ENCODE assay signal across 9 cellular contexts in genomic region chr3:122305818-122306621, GRCh38. TPM values are rescaled to one million over a fixed set of nuclear protein-coding genes. Genes with fewer than 3 reads are reported as not detected.
A peak's percentile ranks its signal among the peaks of the same experiment; 100 is the strongest.
DNase-seq lines count a peak whose midpoint lies in the region; ATAC-seq, FAIRE-seq and TF ChIP-seq lines count a peak whose summit lies in the region.
"Had no signal": no experiment of that assay in that cellular context is flagged by ENCODE, and none has a peak within 500 bp of the region (broad histone marks: within the 10 kb centered on the region; RNA-seq: fewer than 3 reads in every experiment).

No MANE protein-coding gene starts in this region.

- H3K79me2 ChIP-seq in MM.1S (ENCODE audit: low read length), result no peaks in the 10 kb centered on the region

- H3K9ac ChIP-seq in MM.1S (ENCODE audit: low read length), result no peak overlapping the region

- intact Hi-C loops in left ventricle myocardium superior (cut with micrococcal nuclease) (no loop called here), left ventricle myocardium inferior (cut with micrococcal nuclease) (no loop called here), dorsolateral prefrontal cortex (cut with DNase I) (no loop called here)

- H3K9me3 ChIP-seq in left ventricle myocardium inferior (replicated peaks), result no peaks in the 10 kb centered on the region
- no peaks in the 10 kb centered on the region for H3K9me3 ChIP-seq in MM.1S (replicated peaks; ENCODE audit: insufficient read depth, low read length)

- H3K4me1 ChIP-seq in left ventricle myocardium inferior, result no peaks in the 10 kb centered on the region
- no peaks in the 10 kb centered on the region for H3K4me1 ChIP-seq in MM.1S (ENCODE audit: low read length)

- no peak for FAIRE-seq in urothelium cell line (lab: Jason Lieb, UNC)

- H3K4me3 ChIP-seq in left ventricle myocardium inferior (no peak overlapping the region), MM.1S (ENCODE audit: low read length) (no peak overlapping the region), epithelial cell of esophagus (ENCODE audit: low read length) (no peak overlapping the region), dorsolateral prefrontal cortex (no peak overlapping the region)

- no peak overlapping the region for H3K27ac ChIP-seq in left ventricle myocardium inferior (replicated peaks)
- H3K27ac ChIP-seq in MM.1S (ENCODE audit: low read length), result no peak overlapping the region
- H3K27ac ChIP-seq in dorsolateral prefrontal cortex, result no peak overlapping the region

- no peaks in the 10 kb centered on the region for H3K9me2 ChIP-seq in MM.1S (replicated peaks; ENCODE audit: insufficient read depth, low read length)

- TF ChIP-seq CTCF in left ventricle myocardium inferior (IDR thresholded peaks at IDR 0.05; ENCODE audit: borderline replicate concordance) (no peak), MM.1S (IDR thresholded peaks at IDR 0.05; ENCODE audit: low read length) (peak; percentile 4; the same call in 1 of the 2 replicates), epithelial cell of esophagus (IDR thresholded peaks at IDR 0.05; ENCODE audit: insufficient read depth, low read depth, low read length, missing control alignments) (peak; percentile 73), dorsolateral prefrontal cortex (IDR thresholded peaks at IDR 0.05 in 54 of 56, conservative IDR thresholded peaks at IDR 0.05 in 2 of 56; ENCODE audit: low read depth in 1 of 56, partially characterized antibody in 56 of 56) (no peak)

- H4K20me1 ChIP-seq in MM.1S (ENCODE audit: insufficient read depth, low read length), result no peaks in the 10 kb centered on the region

- no peak for DNase-seq in left ventricle myocardium superior
- DNase-seq in left ventricle myocardium inferior, result no peak
- no peak for DNase-seq in MM.1S
- peak; percentile 72 for DNase-seq in epithelial cell of esophagus (ENCODE audit: low read depth)
- DNase-seq in urothelium cell line (ENCODE audit: low spot score), result peak; percentile 18
- no peak for DNase-seq in AG08395 (ENCODE audit: low spot score)
- no peak for DNase-seq in dorsolateral prefrontal cortex

- 0 out of 2 replicates have a peak, but pooled peaks cover 4% of the 10 kb centered on the region for H3F3A ChIP-seq in MM.1S (ENCODE audit: insufficient read depth, low read length)

- peak; percentile 54 for ATAC-seq in left ventricle myocardium superior
- ATAC-seq in GM19452 (IDR thresholded peaks at IDR 0.05; ENCODE audit: unreplicated experiment), result no peak

- H2AFZ ChIP-seq in MM.1S (ENCODE audit: low read length), result no peak overlapping the region

- no peak overlapping the region for H3K4me2 ChIP-seq in MM.1S (ENCODE audit: low read depth, low read length)

- H3K27me3 ChIP-seq in left ventricle myocardium inferior (ENCODE audit: low read depth) (no peaks in the 10 kb centered on the region), MM.1S (replicated peaks; ENCODE audit: insufficient read depth, low read length) (no peaks in the 10 kb centered on the region), dorsolateral prefrontal cortex (no peaks in the 10 kb centered on the region)

- H3K36me3 ChIP-seq in left ventricle myocardium inferior (no peaks in the 10 kb centered on the region), MM.1S (replicated peaks; ENCODE audit: insufficient read depth, low read length) (no peaks in the 10 kb centered on the region)

RNA-seq across cellular contexts. Expression of gene CSTA, which starts 19.0 kb away (rescaled TPM):
- total RNA-seq in left ventricle myocardium superior (1.5 TPM), left ventricle myocardium inferior (0.74 TPM), dorsolateral prefrontal cortex (1 to 10 TPM in 16 of 120 experiments, under 1 TPM in 18, not detected in 86; 0.54 to 4.7 (median 0.99) TPM)
- total RNA-seq: temporal lobe had no signal

Comparison
In these comparisons a context has a peak if more than half of its experiments do, and no peak if none do; other contexts are left out.
1. DNase-seq: peak in epithelial cell of esophagus (single experiment) and urothelium cell line (single experiment); none in left ventricle myocardium superior (single experiment), left ventricle myocardium inferior (single experiment), MM.1S (single experiment), AG08395 (single experiment) and dorsolateral prefrontal cortex (0 of 10).
2. CTCF ChIP-seq: peak in MM.1S (single experiment) and epithelial cell of esophagus (single experiment); none in left ventricle myocardium inferior (single experiment) and dorsolateral prefrontal cortex (0 of 56).